Comparison of ENCODE assay signal across 15 cellular contexts in genomic region chr14:51630987-51631386, GRCh38.
"Had no signal": no experiment of that assay in that cellular context is flagged by ENCODE, and none has a peak within 500 bp of the region (broad histone marks: within the 10 kb centered on the region; RNA-seq: fewer than 3 reads in every experiment).

No MANE protein-coding gene starts in this region.

- DNase-seq: activated CD4-positive, alpha-beta T cell treated with anti-CD3 and anti-CD28 coated beads, Interleukin-2, amount 10 ng/mL, durations not matched to agents 24 days and 14 days; activated CD8-positive, alpha-beta memory T cell treated with anti-CD3 and anti-CD28 coated beads, Interleukin-2, amount 10 ng/mL, durations not matched to agents 7 days and 5 days; activated gamma-delta T cell treated with Interleukin-2 at 50 U/mL for 16 hours; erythroblast; gastrocnemius medialis; head of caudate nucleus; left lung; occipital lobe; SHP77 treated with DMSO at 0.1 percent for 48 hours; sigmoid colon; SK-N-SH had no signal

- H3K27me3 Mint-ChIP-seq: type B pancreatic cell had no signal

- H3K36me3 Mint-ChIP-seq: type B pancreatic cell had no signal

- H3K4me3 Mint-ChIP-seq: activated CD4-positive, alpha-beta T cell treated with anti-CD3 and anti-CD28 coated beads, Interleukin-2, amount 10 ng/mL, durations not matched to agents 24 days and 14 days; activated CD8-positive, alpha-beta memory T cell treated with anti-CD3 and anti-CD28 coated beads, Interleukin-2, amount 10 ng/mL, durations not matched to agents 7 days and 5 days; central memory CD8-positive, alpha-beta T cell; stimulated activated naive CD8-positive, alpha-beta T cell treated with anti-CD3 and anti-CD28 coated beads, Interleukin-15, Interleukin-2, amounts not matched to agents 100 ng/mL and 50 ng/mL, for 24 hours; T-helper 2 cell treated with Interferon-gamma antibody and Interleukin-4, amounts not matched to agents 5 μg/mL and 100 μg/mL, for 36 hours; type B pancreatic cell had no signal

- H3K9me3 Mint-ChIP-seq: activated CD4-positive, alpha-beta T cell treated with anti-CD3 and anti-CD28 coated beads, Interleukin-2, amount 10 ng/mL, durations not matched to agents 24 days and 14 days; central memory CD8-positive, alpha-beta T cell; stimulated activated naive CD8-positive, alpha-beta T cell treated with anti-CD3 and anti-CD28 coated beads, Interleukin-15, Interleukin-2, amounts not matched to agents 100 ng/mL and 50 ng/mL, for 24 hours; T-helper 2 cell treated with Interferon-gamma antibody and Interleukin-4, amounts not matched to agents 5 μg/mL and 100 μg/mL, for 36 hours had no signal

- H3K27ac Mint-ChIP-seq: activated CD4-positive, alpha-beta T cell treated with anti-CD3 and anti-CD28 coated beads, Interleukin-2, amount 10 ng/mL, durations not matched to agents 24 days and 14 days; activated CD8-positive, alpha-beta memory T cell treated with anti-CD3 and anti-CD28 coated beads, Interleukin-2, amount 10 ng/mL, durations not matched to agents 7 days and 5 days; stimulated activated naive CD8-positive, alpha-beta T cell treated with anti-CD3 and anti-CD28 coated beads, Interleukin-15, Interleukin-2, amounts not matched to agents 100 ng/mL and 50 ng/mL, for 24 hours; T-helper 2 cell treated with Interferon-gamma antibody and Interleukin-4, amounts not matched to agents 5 μg/mL and 100 μg/mL, for 36 hours; type B pancreatic cell had no signal

- H3K4me1 Mint-ChIP-seq: activated CD4-positive, alpha-beta T cell treated with anti-CD3 and anti-CD28 coated beads, Interleukin-2, amount 10 ng/mL, durations not matched to agents 24 days and 14 days; activated CD8-positive, alpha-beta memory T cell treated with anti-CD3 and anti-CD28 coated beads, Interleukin-2, amount 10 ng/mL, durations not matched to agents 7 days and 5 days; central memory CD8-positive, alpha-beta T cell had no signal

- ATAC-seq: activated CD8-positive, alpha-beta memory T cell treated with anti-CD3 and anti-CD28 coated beads, Interleukin-2, amount 10 ng/mL, durations not matched to agents 7 days and 5 days; gastrocnemius medialis; left lung had no signal
